Comparison of ENCODE assay signal across 1 cellular context in genomic region chr2:182866461-182867369, GRCh38.
A peak's percentile ranks its signal among the peaks of the same experiment; 100 is the strongest.
TF ChIP-seq lines count a peak whose summit lies in the region.

FRZB (minus strand) TSS chr2:182866637; CDS start chr2:182866552, 85 bp downstream.

TF ChIP-seq in HepG2, 621 proteins besides CTCF, POLR2A, EP300 and RAD21 (continued from another document and continues in another):
- 0 out of 2 replicates have a peak, but pooled peaks have one; percentile 14 for TF ChIP-seq SNAPC4 (CRISPR knock-in tag; IDR thresholded peaks at IDR 0.05)
- no peak for TF ChIP-seq CREM (IDR thresholded peaks at IDR 0.05)
- no peak for TF ChIP-seq CREM (CRISPR knock-in tag; IDR thresholded peaks at IDR 0.05)
- no peak for TF ChIP-seq NR3C1 (CRISPR knock-in tag; IDR thresholded peaks at IDR 0.05)
- no peak for TF ChIP-seq MTA1 (CRISPR knock-in tag; IDR thresholded peaks at IDR 0.05; ENCODE audit: borderline replicate concordance)
- TF ChIP-seq FOXO4 (CRISPR knock-in tag; conservative IDR thresholded peaks at IDR 0.05), result no peak
- no peak for TF ChIP-seq SRY (CRISPR knock-in tag; IDR thresholded peaks at IDR 0.05)
- no peak for TF ChIP-seq SP2 (CRISPR knock-in tag; IDR thresholded peaks at IDR 0.05)
- peak; percentile 48; the same call in 1 of the 2 replicates for TF ChIP-seq PITX1 (CRISPR knock-in tag; IDR thresholded peaks at IDR 0.05)
- TF ChIP-seq ZNF512B (CRISPR knock-in tag; IDR thresholded peaks at IDR 0.05; ENCODE audit: borderline replicate concordance), result no peak
- no peak for TF ChIP-seq ZNF382 (CRISPR knock-in tag; IDR thresholded peaks at IDR 0.05; ENCODE audit: borderline replicate concordance)
- no peak for TF ChIP-seq HCFC1 (IDR thresholded peaks at IDR 0.05; ENCODE audit: low read depth, low read length)
- TF ChIP-seq RXRB (CRISPR knock-in tag; IDR thresholded peaks at IDR 0.05; ENCODE audit: borderline replicate concordance), result no peak
- no peak for TF ChIP-seq NFRKB (IDR thresholded peaks at IDR 0.05)
- TF ChIP-seq ZNF33A (CRISPR knock-in tag; IDR thresholded peaks at IDR 0.05; ENCODE audit: borderline replicate concordance), result no peak
- peak; percentile 32 for TF ChIP-seq HNRNPLL (IDR thresholded peaks at IDR 0.05; ENCODE audit: low read depth, low read length, poor library complexity, severe bottlenecking)
- TF ChIP-seq TBP (CRISPR knock-in tag; IDR thresholded peaks at IDR 0.05), result no peak
- TF ChIP-seq ZNF598 (CRISPR knock-in tag; IDR thresholded peaks at IDR 0.05; ENCODE audit: borderline replicate concordance), result no peak
- TF ChIP-seq DNMT3B (CRISPR knock-in tag; conservative IDR thresholded peaks at IDR 0.05), result no peak
- TF ChIP-seq ZNF503 (CRISPR knock-in tag; IDR thresholded peaks at IDR 0.05), result no peak
- no peak for TF ChIP-seq ZBTB46 (CRISPR knock-in tag; IDR thresholded peaks at IDR 0.05; ENCODE audit: borderline replicate concordance)
- TF ChIP-seq ZNF687 (CRISPR knock-in tag; IDR thresholded peaks at IDR 0.05), result peak; percentile 61
- TF ChIP-seq TFAP4 (IDR thresholded peaks at IDR 0.05; ENCODE audit: borderline replicate concordance, low read depth), result no peak
- TF ChIP-seq MAFG (CRISPR knock-in tag; IDR thresholded peaks at IDR 0.05), result no peak
- no peak for TF ChIP-seq ZNF720 (CRISPR knock-in tag; IDR thresholded peaks at IDR 0.05)
- TF ChIP-seq AKAP8 (CRISPR knock-in tag; IDR thresholded peaks at IDR 0.05), result no peak
- TF ChIP-seq ZNF407 (CRISPR knock-in tag; IDR thresholded peaks at IDR 0.05; ENCODE audit: not compliant biosample characterization), result no peak
